ENCODE assay signal across 11 cellular contexts in the genomic region with DNA sequence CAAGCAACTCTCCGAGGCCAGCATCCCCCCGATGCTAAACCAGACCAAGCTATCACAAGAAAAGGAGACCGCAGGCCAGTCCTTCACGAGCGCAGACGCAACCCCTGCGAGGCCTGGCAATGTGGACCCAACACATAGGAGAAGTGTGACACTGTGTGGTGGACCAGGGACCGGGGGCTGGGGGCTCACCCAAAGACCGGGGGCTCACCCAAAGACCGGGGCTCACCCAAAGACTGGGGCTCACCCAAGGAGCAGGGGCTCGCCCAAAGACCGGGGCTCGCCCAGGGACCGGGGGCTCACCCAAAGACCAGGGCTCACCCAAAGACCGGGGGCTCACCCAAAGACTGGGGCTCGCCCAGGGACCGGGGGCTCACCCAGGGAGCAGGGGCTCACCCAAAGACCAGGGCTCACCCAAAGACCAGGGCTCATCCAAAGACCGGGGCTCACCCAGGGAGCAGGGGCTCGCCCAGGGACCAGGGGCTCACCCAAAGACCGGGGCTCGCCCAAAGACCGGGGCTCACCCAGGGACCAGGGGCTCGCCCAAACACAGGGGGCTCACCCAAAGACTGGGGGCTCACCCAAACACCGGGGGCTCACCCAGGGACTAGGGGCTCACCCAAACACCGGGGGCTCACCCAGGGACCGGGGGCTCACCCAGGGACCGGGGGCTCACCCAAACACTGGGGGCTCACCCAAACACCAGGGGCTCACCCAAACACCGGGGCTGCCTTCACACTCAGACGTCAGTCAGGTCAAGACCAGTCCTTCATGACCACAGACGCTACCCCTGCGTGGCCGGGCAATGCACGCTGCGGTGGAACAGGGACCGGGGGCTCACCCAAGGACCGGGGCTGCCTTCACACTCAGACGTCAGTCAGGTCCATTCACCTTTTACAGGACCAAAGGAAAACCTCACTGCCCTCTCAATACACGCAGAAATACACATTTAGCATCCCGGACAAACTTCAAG.
"Had no signal": no experiment of that assay in that cellular context is flagged by ENCODE, and none has a peak within 500 bp of the region (broad histone marks: within the 10 kb centered on the region; RNA-seq: fewer than 3 reads in every experiment).

No MANE protein-coding gene starts in this region.

- DNase-seq: activated CD4-positive, alpha-beta memory T cell treated with anti-CD3 and anti-CD28 coated beads, Interleukin-2, amount 10 ng/mL, durations not matched to agents 7 days and 5 days; activated CD4-positive, alpha-beta T cell treated with anti-CD3 and anti-CD28 coated beads for 1 hour; activated naive CD8-positive, alpha-beta T cell treated with anti-CD3 and anti-CD28 coated beads, Interleukin-2, amount 50 U/mL, for 24 hours; hypothalamus; stimulated activated CD4-positive, alpha-beta T cell treated with anti-CD3 and anti-CD28 coated beads, Interleukin-4, amount 100 ng/mL, for 1 hour; stimulated activated CD8-positive, alpha-beta memory T cell treated with anti-CD3 and anti-CD28 coated beads, Interleukin-4, amount 100 ng/mL, for 48 hours; T-helper 2 cell; uterus had no signal

- H3K9me3 ChIP-seq: mucosa of descending colon, thyroid gland, uterus had no signal

- H3K4me1 ChIP-seq: thyroid gland, uterus had no signal

- H3K36me3 ChIP-seq: thyroid gland, uterus had no signal

- H3K4me3 Mint-ChIP-seq: activated CD4-positive, alpha-beta memory T cell treated with anti-CD3 and anti-CD28 coated beads, Interleukin-2, amount 10 ng/mL, durations not matched to agents 7 days and 5 days; activated naive CD8-positive, alpha-beta T cell treated with anti-CD3 and anti-CD28 coated beads, Interleukin-2, amount 50 U/mL, for 24 hours; nephron had no signal

- H3K27me3 Mint-ChIP-seq: activated CD4-positive, alpha-beta memory T cell treated with anti-CD3 and anti-CD28 coated beads, Interleukin-2, amount 10 ng/mL, durations not matched to agents 7 days and 5 days; activated naive CD8-positive, alpha-beta T cell treated with anti-CD3 and anti-CD28 coated beads, Interleukin-2, amount 50 U/mL, for 24 hours had no signal

- H3K4me3 ChIP-seq: mucosa of descending colon, thyroid gland, uterus had no signal

- H3K27ac Mint-ChIP-seq: activated CD4-positive, alpha-beta memory T cell treated with anti-CD3 and anti-CD28 coated beads, Interleukin-2, amount 10 ng/mL, durations not matched to agents 7 days and 5 days; activated naive CD8-positive, alpha-beta T cell treated with anti-CD3 and anti-CD28 coated beads, Interleukin-2, amount 50 U/mL, for 24 hours; nephron had no signal

- ATAC-seq: activated naive CD8-positive, alpha-beta T cell treated with anti-CD3 and anti-CD28 coated beads, Interleukin-2, amount 50 U/mL, for 24 hours; mucosa of descending colon had no signal

- H3K27me3 ChIP-seq: thyroid gland, uterus had no signal

- H3K27ac ChIP-seq: thyroid gland, uterus had no signal
